Comparison of ENCODE assay signal across 1 cellular context in the genomic region with DNA sequence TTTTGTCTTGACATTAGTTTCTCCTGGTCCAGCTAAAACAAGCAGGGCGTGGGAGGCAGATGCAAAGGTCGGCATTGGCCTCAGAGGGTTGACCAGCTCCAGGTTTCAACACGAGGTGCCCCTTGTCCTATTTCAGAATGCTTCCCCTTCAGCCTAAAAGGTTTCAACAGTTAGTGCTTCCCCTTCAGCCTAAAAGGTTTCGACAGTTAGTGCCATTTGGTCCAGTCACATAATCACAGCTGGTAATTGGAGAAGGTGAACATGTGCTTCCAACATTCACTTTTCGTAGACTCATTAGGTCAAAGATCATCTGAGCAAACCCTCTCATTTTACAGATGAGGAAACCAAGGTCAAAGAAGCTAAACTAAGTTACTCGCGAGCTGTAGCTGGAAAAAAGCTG.
TF ChIP-seq lines count a peak whose summit lies in the region.

No MANE protein-coding gene starts in this region.

TF ChIP-seq in HepG2, 621 proteins besides CTCF, POLR2A, EP300 and RAD21 (continued from another document):
- TF ChIP-seq, protein P1, sequence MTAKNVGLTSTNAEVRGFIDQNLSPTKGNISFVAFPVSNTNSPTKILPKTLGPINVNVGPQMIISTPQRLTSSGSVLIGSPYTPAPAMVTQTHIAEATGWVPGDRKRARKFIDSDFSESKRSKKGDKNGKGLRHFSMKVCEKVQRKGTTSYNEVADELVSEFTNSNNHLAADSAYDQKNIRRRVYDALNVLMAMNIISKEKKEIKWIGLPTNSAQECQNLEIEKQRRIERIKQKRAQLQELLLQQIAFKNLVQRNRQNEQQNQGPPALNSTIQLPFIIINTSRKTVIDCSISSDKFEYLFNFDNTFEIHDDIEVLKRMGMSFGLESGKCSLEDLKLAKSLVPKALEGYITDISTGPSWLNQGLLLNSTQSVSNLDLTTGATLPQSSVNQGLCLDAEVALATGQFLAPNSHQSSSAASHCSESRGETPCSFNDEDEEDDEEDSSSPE (CRISPR knock-in tag; IDR thresholded peaks at IDR 0.05), result 0 out of 2 replicates have a peak, but pooled peaks have one; percentile 39
- TF ChIP-seq IKZF4 (CRISPR knock-in tag; IDR thresholded peaks at IDR 0.05; ENCODE audit: borderline replicate concordance, low read depth, not compliant biosample characterization) (no peak), SSRP1 (CRISPR knock-in tag; IDR thresholded peaks at IDR 0.05) (no peak), FOSL2 (CRISPR knock-in tag; IDR thresholded peaks at IDR 0.05) (peak; percentile 41; the same call in 1 of the 2 replicates), NFIB (CRISPR knock-in tag; IDR thresholded peaks at IDR 0.05; ENCODE audit: borderline replicate concordance) (no peak), KDM4B (CRISPR knock-in tag; IDR thresholded peaks at IDR 0.05) (no peak), PPARG (CRISPR knock-in tag; conservative IDR thresholded peaks at IDR 0.05) (peak; percentile 64), MIXL1 (CRISPR knock-in tag; IDR thresholded peaks at IDR 0.05) (no peak), SIX1 (CRISPR knock-in tag; IDR thresholded peaks at IDR 0.05; ENCODE audit: borderline replicate concordance) (peak; percentile 84), ZNF264 (CRISPR knock-in tag; IDR thresholded peaks at IDR 0.05) (peak; percentile 79; the same call in 1 of the 2 replicates), ZNF644 (CRISPR knock-in tag; IDR thresholded peaks at IDR 0.05; ENCODE audit: low read depth) (peak; percentile 58; the same call in 1 of the 2 replicates), NR2F1 (CRISPR knock-in tag; IDR thresholded peaks at IDR 0.05) (peak; percentile 37 to 65; a peak in 3 of 4 replicates), POGZ (CRISPR knock-in tag; IDR thresholded peaks at IDR 0.05) (peak; percentile 57; the same call in 1 of the 2 replicates), GZF1 (CRISPR knock-in tag; IDR thresholded peaks at IDR 0.05) (no peak), ARHGAP35 (CRISPR knock-in tag; IDR thresholded peaks at IDR 0.05; ENCODE audit: borderline replicate concordance) (no peak), ZNF367 (CRISPR knock-in tag; IDR thresholded peaks at IDR 0.05; ENCODE audit: borderline replicate concordance) (no peak), MEF2D (CRISPR knock-in tag; IDR thresholded peaks at IDR 0.05) (no peak), HNF4G (IDR thresholded peaks at IDR 0.05; ENCODE audit: borderline replicate concordance, low read depth, low read length) (peak; percentile 53; the same call in 1 of the 2 replicates), HNF4G (CRISPR knock-in tag; IDR thresholded peaks at IDR 0.05; ENCODE audit: borderline replicate concordance, low read depth) (no peak)
- TF ChIP-seq, protein P2, sequence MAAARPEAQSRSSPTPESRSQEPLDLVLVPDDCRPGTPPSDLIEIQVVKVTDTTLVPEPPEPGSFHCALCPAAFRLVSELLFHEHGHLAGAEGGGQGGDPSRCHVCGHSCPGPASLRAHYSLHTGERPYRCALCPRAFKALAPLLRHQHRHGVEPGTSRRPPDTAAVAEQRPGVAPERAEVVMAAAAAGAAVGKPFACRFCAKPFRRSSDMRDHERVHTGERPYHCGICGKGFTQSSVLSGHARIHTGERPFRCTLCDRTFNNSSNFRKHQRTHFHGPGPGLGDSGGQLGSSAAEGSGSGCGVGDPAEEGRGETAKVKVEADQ (CRISPR knock-in tag; IDR thresholded peaks at IDR 0.05; ENCODE audit: borderline replicate concordance), result no peak
- TF ChIP-seq, protein P3, sequence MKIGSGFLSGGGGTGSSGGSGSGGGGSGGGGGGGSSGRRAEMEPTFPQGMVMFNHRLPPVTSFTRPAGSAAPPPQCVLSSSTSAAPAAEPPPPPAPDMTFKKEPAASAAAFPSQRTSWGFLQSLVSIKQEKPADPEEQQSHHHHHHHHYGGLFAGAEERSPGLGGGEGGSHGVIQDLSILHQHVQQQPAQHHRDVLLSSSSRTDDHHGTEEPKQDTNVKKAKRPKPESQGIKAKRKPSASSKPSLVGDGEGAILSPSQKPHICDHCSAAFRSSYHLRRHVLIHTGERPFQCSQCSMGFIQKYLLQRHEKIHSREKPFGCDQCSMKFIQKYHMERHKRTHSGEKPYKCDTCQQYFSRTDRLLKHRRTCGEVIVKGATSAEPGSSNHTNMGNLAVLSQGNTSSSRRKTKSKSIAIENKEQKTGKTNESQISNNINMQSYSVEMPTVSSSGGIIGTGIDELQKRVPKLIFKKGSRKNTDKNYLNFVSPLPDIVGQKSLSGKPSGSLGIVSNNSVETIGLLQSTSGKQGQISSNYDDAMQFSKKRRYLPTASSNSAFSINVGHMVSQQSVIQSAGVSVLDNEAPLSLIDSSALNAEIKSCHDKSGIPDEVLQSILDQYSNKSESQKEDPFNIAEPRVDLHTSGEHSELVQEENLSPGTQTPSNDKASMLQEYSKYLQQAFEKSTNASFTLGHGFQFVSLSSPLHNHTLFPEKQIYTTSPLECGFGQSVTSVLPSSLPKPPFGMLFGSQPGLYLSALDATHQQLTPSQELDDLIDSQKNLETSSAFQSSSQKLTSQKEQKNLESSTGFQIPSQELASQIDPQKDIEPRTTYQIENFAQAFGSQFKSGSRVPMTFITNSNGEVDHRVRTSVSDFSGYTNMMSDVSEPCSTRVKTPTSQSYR (CRISPR knock-in tag; IDR thresholded peaks at IDR 0.05; ENCODE audit: borderline replicate concordance), result no peak
- TF ChIP-seq, protein P4, sequence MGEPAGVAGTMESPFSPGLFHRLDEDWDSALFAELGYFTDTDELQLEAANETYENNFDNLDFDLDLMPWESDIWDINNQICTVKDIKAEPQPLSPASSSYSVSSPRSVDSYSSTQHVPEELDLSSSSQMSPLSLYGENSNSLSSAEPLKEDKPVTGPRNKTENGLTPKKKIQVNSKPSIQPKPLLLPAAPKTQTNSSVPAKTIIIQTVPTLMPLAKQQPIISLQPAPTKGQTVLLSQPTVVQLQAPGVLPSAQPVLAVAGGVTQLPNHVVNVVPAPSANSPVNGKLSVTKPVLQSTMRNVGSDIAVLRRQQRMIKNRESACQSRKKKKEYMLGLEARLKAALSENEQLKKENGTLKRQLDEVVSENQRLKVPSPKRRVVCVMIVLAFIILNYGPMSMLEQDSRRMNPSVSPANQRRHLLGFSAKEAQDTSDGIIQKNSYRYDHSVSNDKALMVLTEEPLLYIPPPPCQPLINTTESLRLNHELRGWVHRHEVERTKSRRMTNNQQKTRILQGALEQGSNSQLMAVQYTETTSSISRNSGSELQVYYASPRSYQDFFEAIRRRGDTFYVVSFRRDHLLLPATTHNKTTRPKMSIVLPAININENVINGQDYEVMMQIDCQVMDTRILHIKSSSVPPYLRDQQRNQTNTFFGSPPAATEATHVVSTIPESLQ (CRISPR knock-in tag; conservative IDR thresholded peaks at IDR 0.05), result no peak
- TF ChIP-seq, protein P5, sequence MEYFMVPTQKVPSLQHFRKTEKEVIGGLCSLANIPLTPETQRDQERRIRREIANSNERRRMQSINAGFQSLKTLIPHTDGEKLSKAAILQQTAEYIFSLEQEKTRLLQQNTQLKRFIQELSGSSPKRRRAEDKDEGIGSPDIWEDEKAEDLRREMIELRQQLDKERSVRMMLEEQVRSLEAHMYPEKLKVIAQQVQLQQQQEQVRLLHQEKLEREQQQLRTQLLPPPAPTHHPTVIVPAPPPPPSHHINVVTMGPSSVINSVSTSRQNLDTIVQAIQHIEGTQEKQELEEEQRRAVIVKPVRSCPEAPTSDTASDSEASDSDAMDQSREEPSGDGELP (IDR thresholded peaks at IDR 0.05; ENCODE audit: borderline replicate concordance, low read depth), result peak; percentile 3; the same call in 1 of the 2 replicates
